11 cellular contexts compared by ENCODE assay signal in genomic region chr3:66497982-66498671, GRCh38. TPM values are rescaled to one million over a fixed set of nuclear protein-coding genes. Genes with fewer than 3 reads are reported as not detected.
DNase-seq lines count a peak whose midpoint lies in the region; ATAC-seq and TF ChIP-seq lines count a peak whose summit lies in the region.
"Had no signal": no experiment of that assay in that cellular context is flagged by ENCODE, and none has a peak within 500 bp of the region (broad histone marks: within the 10 kb centered on the region; RNA-seq: fewer than 3 reads in every experiment).

No MANE protein-coding gene starts in this region.

- peaks cover 26% of the 10 kb centered on the region for H4K20me1 ChIP-seq in Loucy (ENCODE audit: insufficient read depth, low read length, poor library complexity, severe bottlenecking)
- H4K20me1 ChIP-seq in neural cell (ENCODE audit: insufficient read depth), result no peaks in the 10 kb centered on the region

- no peaks in the 10 kb centered on the region for H3K36me3 ChIP-seq in Loucy (ENCODE audit: insufficient read depth, low read length)
- no peaks in the 10 kb centered on the region for H3K36me3 ChIP-seq in neural cell (ENCODE audit: insufficient read depth, low read length)

- H3K27ac ChIP-seq in C4-2B (peak overlapping the region; percentile 93; the same call in 1 of the 2 replicates), dorsolateral prefrontal cortex (peak overlapping the region in 55 of 59 donors; percentile 6 to 98 (median 93)), neural cell (ENCODE audit: low read length) (no peak overlapping the region)

- TF ChIP-seq CTCF in C4-2B (conservative IDR thresholded peaks at IDR 0.05) (no peak), Loucy (conservative IDR thresholded peaks at IDR 0.05; ENCODE audit: low read length) (no peak), dorsolateral prefrontal cortex (IDR thresholded peaks at IDR 0.05 in 54 of 56, conservative IDR thresholded peaks at IDR 0.05 in 2 of 56; ENCODE audit: low read depth in 1 of 56, partially characterized antibody in 56 of 56) (no peak), neural cell (IDR thresholded peaks at IDR 0.05; ENCODE audit: poor library complexity, severe bottlenecking) (no peak)

- peaks cover 74% of the 10 kb centered on the region for H3K4me1 ChIP-seq in Loucy (ENCODE audit: insufficient read depth, low read length, poor library complexity, severe bottlenecking)

- H3K4me2 ChIP-seq in Loucy (ENCODE audit: low read depth, low read length, poor library complexity, severe bottlenecking) (peak overlapping the region; percentile 92), neural cell (ENCODE audit: low read length) (no peak overlapping the region)

- H3K9me2 ChIP-seq in Loucy (replicated peaks; ENCODE audit: low read depth, low read length), result no peaks in the 10 kb centered on the region
- H3K9me2 ChIP-seq in neural cell (ENCODE audit: insufficient read depth, low read length), result no peaks in the 10 kb centered on the region

- H3K79me2 ChIP-seq in Loucy (ENCODE audit: insufficient read depth, low read length) (peaks cover 76% of the 10 kb centered on the region), neural cell (replicated peaks; ENCODE audit: insufficient read depth, low read length) (peaks cover 63% of the 10 kb centered on the region)

- H3K4me3 ChIP-seq in Loucy (ENCODE audit: low read length, poor library complexity, severe bottlenecking) (peak overlapping the region; percentile 81), dorsolateral prefrontal cortex (peak overlapping the region; percentile 65 to 98 (median 88)), neural cell (ENCODE audit: low read length) (peak overlapping the region; percentile 72)

- H2AFZ ChIP-seq in Loucy (ENCODE audit: low read length) (no peak overlapping the region), neural cell (ENCODE audit: low read depth, low read length) (no peak overlapping the region)

- TF ChIP-seq RAD21 in neural cell (conservative IDR thresholded peaks at IDR 0.05), result no peak

- DNase-seq in dorsolateral prefrontal cortex, result no peak
- DNase-seq in stimulated activated CD4-positive, alpha-beta T cell treated with anti-CD3 and anti-CD28 coated beads, Interleukin-4, amount 100 ng/mL, for 24 hours, result no peak
- DNase-seq: activated CD4-positive, alpha-beta T cell treated with anti-CD3 and anti-CD28 coated beads, Interleukin-2, amount 50 U/mL, for 48 hours; EL; stimulated activated naive CD4-positive, alpha-beta T cell treated with Interleukin-2 at 50 U/mL for 16 hours had no signal

- H3F3A ChIP-seq in Loucy (ENCODE audit: low read depth) (no peaks in the 10 kb centered on the region; the same call in 1 of the 2 replicates), neural cell (ENCODE audit: insufficient read depth, low read length, poor library complexity, severe bottlenecking) (no peaks in the 10 kb centered on the region)

- intact Hi-C loops in dorsolateral prefrontal cortex (cut with DNase I), result no loop called here

- no peaks in the 10 kb centered on the region for H3K27me3 ChIP-seq in Loucy (ENCODE audit: insufficient read depth, low read length, poor library complexity, severe bottlenecking)
- no peaks in the 10 kb centered on the region for H3K27me3 ChIP-seq in dorsolateral prefrontal cortex
- peaks cover 27% of the 10 kb centered on the region for H3K27me3 ChIP-seq in neural cell (ENCODE audit: insufficient read depth, low read depth, low read length)

- no peak for TF ChIP-seq EP300 in neural cell (conservative IDR thresholded peaks at IDR 0.05; ENCODE audit: poor library complexity, severe bottlenecking)

- ATAC-seq in GM19397 (IDR thresholded peaks at IDR 0.05; ENCODE audit: unreplicated experiment) (no peak), GM18870 (IDR thresholded peaks at IDR 0.05; ENCODE audit: unreplicated experiment) (no peak), HG03520 (IDR thresholded peaks at IDR 0.05; ENCODE audit: unreplicated experiment) (no peak)

- H3K9me3 ChIP-seq in Loucy (ENCODE audit: insufficient read depth, low read depth, low read length), result no peaks in the 10 kb centered on the region
- no peaks in the 10 kb centered on the region for H3K9me3 ChIP-seq in neural cell (ENCODE audit: low read length)

- peak overlapping the region; percentile 78 for H3K9ac ChIP-seq in Loucy (ENCODE audit: low read depth, low read length, poor library complexity, severe bottlenecking)
- H3K9ac ChIP-seq in neural cell (ENCODE audit: low read length), result no peak overlapping the region

TF ChIP-seq in neural cell, 6 proteins besides CTCF, POLR2A, EP300 and RAD21:
- no peak for TF ChIP-seq TAF1 (IDR thresholded peaks at IDR 0.05; ENCODE audit: low read depth)
- no peak for TF ChIP-seq POLR2AphosphoS5 (IDR thresholded peaks at IDR 0.05)
- TF ChIP-seq SMC3 (conservative IDR thresholded peaks at IDR 0.05; ENCODE audit: poor library complexity), result no peak
- no peak for TF ChIP-seq MXI1 (conservative IDR thresholded peaks at IDR 0.05; ENCODE audit: poor library complexity, severe bottlenecking)
- no peak for TF ChIP-seq EZH2 (IDR thresholded peaks at IDR 0.05; ENCODE audit: borderline replicate concordance, insufficient read depth, low read length, poor library complexity, severe bottlenecking)
- no peak for TF ChIP-seq REST (IDR thresholded peaks at IDR 0.05; ENCODE audit: borderline replicate concordance)
TF ChIP-seq in neural cell: peak in this region for 0.

RNA-seq across cellular contexts. Expression of gene LRIG1, which starts 2.7 kb away (rescaled TPM):
- total RNA-seq in dorsolateral prefrontal cortex, result 100 to 1,000 TPM in 86 of 120 experiments, 10 to 100 TPM in 34; 65.6 to 291 (median 118) TPM
- 7.0 and 7.1 TPM in 2 replicates for polyA plus RNA-seq in neural cell
- 8.5 and 11.4 TPM in 2 replicates for polyA minus RNA-seq in neural cell
